ENCODE assay signal across 9 cellular contexts in genomic region chr6:109236140-109237081, GRCh38.
DNase-seq lines count a peak whose midpoint lies in the region; ATAC-seq and TF ChIP-seq lines count a peak whose summit lies in the region.
"Had no signal": no experiment of that assay in that cellular context is flagged by ENCODE, and none has a peak within 500 bp of the region (broad histone marks: within the 10 kb centered on the region; RNA-seq: fewer than 3 reads in every experiment).

No MANE protein-coding gene starts in this region.

- peak; percentile 94 for ATAC-seq in GM18909 (IDR thresholded peaks at IDR 0.05; ENCODE audit: poor library complexity, unreplicated experiment)
- no peak for ATAC-seq in GM18505 (IDR thresholded peaks at IDR 0.05; ENCODE audit: unreplicated experiment)

- TF ChIP-seq POLR2A in GM18505 (IDR thresholded peaks at IDR 0.05; ENCODE audit: borderline replicate concordance, extremely low read depth, insufficient read depth, insufficient read length) = no peak

- H3K4me1 ChIP-seq in Loucy (ENCODE audit: insufficient read depth, low read length, poor library complexity, severe bottlenecking) = peaks cover 24% of the 10 kb centered on the region

- DNase-seq in UCSD-AML1 (lab: John Stamatoyannopoulos, UW; ENCODE audit: unreplicated experiment) (peak; percentile 68), islet precursor cell (peak; percentile 82), coronary artery (ENCODE audit: low spot score) (no peak), SKM-1 treated with dmso at 0.1 percent for 144 hours (lab: John Stamatoyannopoulos, UW; ENCODE audit: unreplicated experiment) (no peak)
- DNase-seq in NK-92 treated with Interleukin-12 subunit alpha and Interleukin-12 subunit beta, amount 100 ng/mL, for 24 hours (lab: John Stamatoyannopoulos, UW) = no peak

- no peak overlapping the region for H3K4me3 ChIP-seq in Loucy (ENCODE audit: low read length, poor library complexity, severe bottlenecking)
- no peak overlapping the region for H3K4me3 ChIP-seq in coronary artery
- H3K4me3 ChIP-seq: skin epidermis had no signal

- no peaks in the 10 kb centered on the region for H4K20me1 ChIP-seq in Loucy (ENCODE audit: insufficient read depth, low read length, poor library complexity, severe bottlenecking)

- no peak overlapping the region for H3K9ac ChIP-seq in Loucy (ENCODE audit: low read depth, low read length, poor library complexity, severe bottlenecking)

- no peaks in the 10 kb centered on the region for H3K79me2 ChIP-seq in Loucy (ENCODE audit: insufficient read depth, low read length)

- TF ChIP-seq CTCF in Loucy (conservative IDR thresholded peaks at IDR 0.05; ENCODE audit: low read length) (peak; percentile 39), coronary artery (IDR thresholded peaks at IDR 0.05) (no peak)

- peak overlapping the region; percentile 49; the same call in 1 of the 2 replicates for H2AFZ ChIP-seq in Loucy (ENCODE audit: low read length)

- H3K27me3 ChIP-seq in Loucy (ENCODE audit: insufficient read depth, low read length, poor library complexity, severe bottlenecking) = no peaks in the 10 kb centered on the region

- no peak overlapping the region for H3K4me2 ChIP-seq in Loucy (ENCODE audit: low read depth, low read length, poor library complexity, severe bottlenecking)

- H3K9me2 ChIP-seq in Loucy (replicated peaks; ENCODE audit: low read depth, low read length) = no peaks in the 10 kb centered on the region

- H3F3A ChIP-seq in Loucy (ENCODE audit: low read depth) = no peaks in the 10 kb centered on the region

- H3K36me3 ChIP-seq in Loucy (ENCODE audit: insufficient read depth, low read length) = no peaks in the 10 kb centered on the region

- H3K27ac ChIP-seq in coronary artery = peak overlapping the region in 1 of 2 donors; percentile 10

- no peaks in the 10 kb centered on the region for H3K9me3 ChIP-seq in Loucy (ENCODE audit: insufficient read depth, low read depth, low read length)

Comparison
In these comparisons a context has a peak if more than half of its experiments do, and no peak if none do; other contexts are left out.
1. DNase-seq: peak in UCSD-AML1 (single experiment) and islet precursor cell (single experiment); none in NK-92 treated with Interleukin-12 subunit alpha and Interleukin-12 subunit beta, amount 100 ng/mL, for 24 hours (single experiment), coronary artery (single experiment) and SKM-1 treated with dmso at 0.1 percent for 144 hours (single experiment).